Comparison of ENCODE assay signal across 24 cellular contexts in the genomic region with DNA sequence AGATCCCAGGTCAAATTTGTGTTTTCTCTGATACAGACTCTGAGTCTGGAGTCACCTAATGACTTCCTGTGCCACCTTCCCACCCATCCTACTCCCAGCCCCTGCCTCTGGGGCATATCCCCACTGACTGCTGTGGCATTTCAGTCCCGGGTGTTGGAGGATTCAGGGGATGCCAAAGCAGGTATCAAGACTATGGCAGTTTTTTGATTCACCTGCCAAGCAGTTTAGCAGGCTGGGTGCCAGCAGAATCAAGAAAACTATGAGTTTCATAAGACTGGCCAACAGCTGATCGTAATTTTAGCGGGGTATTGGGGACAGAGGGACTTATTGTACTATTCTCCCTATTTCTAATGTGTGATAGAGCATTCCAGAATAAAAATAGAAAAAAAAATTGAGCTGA.
"Had no signal": no experiment of that assay in that cellular context is flagged by ENCODE, and none has a peak within 500 bp of the region (broad histone marks: within the 10 kb centered on the region; RNA-seq: fewer than 3 reads in every experiment).

No MANE protein-coding gene starts in this region.

- H3K36me3 ChIP-seq: colonic mucosa, esophagus squamous epithelium, neutrophil, pancreas, right lobe of liver, suprapubic skin, tibial artery had no signal

- H3K4me3 Mint-ChIP-seq: dendritic cell treated with granulocyte-macrophage colony-stimulating factor and Interleukin-4, amounts not matched to agents 40 ng/mL and 50 ng/mL, for 4 days; effector memory CD8-positive, alpha-beta T cell; mesothelial cell of epicardium; naive B cell; natural killer cell treated with Interleukin-12 subunit alpha and Interleukin-12 subunit beta and Interleukin-15 and Interleukin-18, amount 100 ng/mL, for 72 hours; stimulated activated naive B cell treated with anti-CD40 and anti-IgM and Interleukin-4, amounts not matched to agents 10 μg/mL and 1 μg/mL and 100 μg/mL, for 72 hours; stimulated activated naive CD8-positive, alpha-beta T cell treated with anti-CD3 and anti-CD28 coated beads, Interleukin-15, Interleukin-2, amounts not matched to agents 100 ng/mL and 50 ng/mL, for 24 hours; type B pancreatic cell had no signal

- H3K4me1 ChIP-seq: colonic mucosa had no signal

- H3K27ac ChIP-seq: colonic mucosa, neutrophil, pancreas, right lobe of liver, tibial artery had no signal

- H3K9me3 ChIP-seq: colonic mucosa, esophagus squamous epithelium, mucosa of descending colon, neutrophil, pancreas, right lobe of liver, suprapubic skin, tibial artery had no signal

- H3K9me3 Mint-ChIP-seq: dendritic cell treated with granulocyte-macrophage colony-stimulating factor and Interleukin-4, amounts not matched to agents 40 ng/mL and 50 ng/mL, for 4 days; effector memory CD8-positive, alpha-beta T cell; mesothelial cell of epicardium; naive B cell; natural killer cell treated with Interleukin-12 subunit alpha and Interleukin-12 subunit beta and Interleukin-15 and Interleukin-18, amount 100 ng/mL, for 72 hours; neural crest cell; stimulated activated naive B cell treated with anti-CD40 and anti-IgM and Interleukin-4, amounts not matched to agents 10 μg/mL and 1 μg/mL and 100 μg/mL, for 72 hours; stimulated activated naive CD8-positive, alpha-beta T cell treated with anti-CD3 and anti-CD28 coated beads, Interleukin-15, Interleukin-2, amounts not matched to agents 100 ng/mL and 50 ng/mL, for 24 hours; type B pancreatic cell had no signal

- ATAC-seq: effector memory CD8-positive, alpha-beta T cell; left lobe of liver; mucosa of descending colon; natural killer cell treated with Interleukin-12 subunit alpha and Interleukin-12 subunit beta and Interleukin-15 and Interleukin-18, amount 100 ng/mL, for 72 hours; pancreas; right lobe of liver; stimulated activated naive B cell treated with anti-CD40 and anti-IgM and Interleukin-4, amounts not matched to agents 10 μg/mL and 1 μg/mL and 100 μg/mL, for 72 hours had no signal

- H3K4me3 ChIP-seq: colonic mucosa, esophagus squamous epithelium, mucosa of descending colon, pancreas, right lobe of liver, suprapubic skin, tibial artery had no signal

- H3K27ac Mint-ChIP-seq: dendritic cell treated with granulocyte-macrophage colony-stimulating factor and Interleukin-4, amounts not matched to agents 40 ng/mL and 50 ng/mL, for 4 days; effector memory CD8-positive, alpha-beta T cell; mesothelial cell of epicardium; natural killer cell treated with Interleukin-12 subunit alpha and Interleukin-12 subunit beta and Interleukin-15 and Interleukin-18, amount 100 ng/mL, for 72 hours; stimulated activated naive B cell treated with anti-CD40 and anti-IgM and Interleukin-4, amounts not matched to agents 10 μg/mL and 1 μg/mL and 100 μg/mL, for 72 hours; stimulated activated naive CD8-positive, alpha-beta T cell treated with anti-CD3 and anti-CD28 coated beads, Interleukin-15, Interleukin-2, amounts not matched to agents 100 ng/mL and 50 ng/mL, for 24 hours; type B pancreatic cell had no signal

- DNase-seq: colonic mucosa; effector memory CD8-positive, alpha-beta T cell; erythroblast; esophagus squamous epithelium; foreskin melanocyte; mesenchymal stem cell; mucosa of descending colon; naive B cell; pancreas; right lobe of liver; small intestine; stimulated activated CD4-positive, alpha-beta T cell treated with anti-CD3 and anti-CD28 coated beads, Interleukin-15, amount 100 ng/mL, for 24 hours; stimulated activated CD4-positive, alpha-beta T cell treated with anti-CD3 and anti-CD28 coated beads, Interleukin-2, amount 100 ng/mL, for 48 hours; stimulated activated naive B cell treated with anti-CD40 and anti-IgM and Interleukin-4, amounts not matched to agents 10 μg/mL and 1 μg/mL and 100 μg/mL, for 72 hours; tibial artery had no signal

- H3K36me3 Mint-ChIP-seq: mesothelial cell of epicardium; natural killer cell treated with Interleukin-12 subunit alpha and Interleukin-12 subunit beta and Interleukin-15 and Interleukin-18, amount 100 ng/mL, for 72 hours; stimulated activated naive B cell treated with anti-CD40 and anti-IgM and Interleukin-4, amounts not matched to agents 10 μg/mL and 1 μg/mL and 100 μg/mL, for 72 hours; type B pancreatic cell had no signal

- H3K27me3 ChIP-seq: colonic mucosa, pancreas, right lobe of liver, suprapubic skin had no signal
